ENCODE assay signal across 8 cellular contexts in genomic region chr7:6705959-6706665, GRCh38. TPM values are rescaled to one million over a fixed set of nuclear protein-coding genes. Genes with fewer than 3 reads are reported as not detected.
DNase-seq lines count a peak whose midpoint lies in the region; ATAC-seq, FAIRE-seq and TF ChIP-seq lines count a peak whose summit lies in the region.

No MANE protein-coding gene starts in this region.

- peaks cover 32% of the 10 kb centered on the region for H3K4me1 Mint-ChIP-seq in CD14-positive monocyte
- H3K4me1 Mint-ChIP-seq in T-helper 1 cell treated with Interleukin-12 subunit alpha and Interleukin-12 subunit beta and Interleukin-4 antibody, amounts not matched to agents 30 μg/mL and 1 μg/mL, for 36 hours (ENCODE audit: low read depth), result peaks cover 28% of the 10 kb centered on the region

- H3K9me3 Mint-ChIP-seq in CD14-positive monocyte, result peaks cover 17 to 49% (median 35%) of the 10 kb centered on the region in 7 donors
- H3K9me3 Mint-ChIP-seq in T-helper 1 cell treated with Interleukin-12 subunit alpha and Interleukin-12 subunit beta and Interleukin-4 antibody, amounts not matched to agents 30 μg/mL and 1 μg/mL, for 36 hours, result peaks cover 46% of the 10 kb centered on the region

- peaks cover 7 to 12% (median 9%) of the 10 kb centered on the region in 3 donors for H3K27me3 Mint-ChIP-seq in CD14-positive monocyte (ENCODE audit: low read depth in 3 of 3)
- H3K27me3 Mint-ChIP-seq in T-helper 1 cell treated with Interleukin-12 subunit alpha and Interleukin-12 subunit beta and Interleukin-4 antibody, amounts not matched to agents 30 μg/mL and 1 μg/mL, for 36 hours (ENCODE audit: low read depth), result no peaks in the 10 kb centered on the region

- peak overlapping the region; percentile 64 to 89 (median 82) for H3K27ac Mint-ChIP-seq in CD14-positive monocyte
- H3K27ac Mint-ChIP-seq in T-helper 1 cell treated with Interleukin-12 subunit alpha and Interleukin-12 subunit beta and Interleukin-4 antibody, amounts not matched to agents 30 μg/mL and 1 μg/mL, for 36 hours, result peak overlapping the region; percentile 92

- H3K4me3 Mint-ChIP-seq in CD14-positive monocyte, result peak overlapping the region; percentile 93 to 96
- H3K4me3 Mint-ChIP-seq in T-helper 1 cell treated with Interleukin-12 subunit alpha and Interleukin-12 subunit beta and Interleukin-4 antibody, amounts not matched to agents 30 μg/mL and 1 μg/mL, for 36 hours, result peak overlapping the region; percentile 95

- H3K36me3 Mint-ChIP-seq in CD14-positive monocyte, result peaks cover 34 to 38% of the 10 kb centered on the region in 2 donors
- H3K36me3 Mint-ChIP-seq in T-helper 1 cell treated with Interleukin-12 subunit alpha and Interleukin-12 subunit beta and Interleukin-4 antibody, amounts not matched to agents 30 μg/mL and 1 μg/mL, for 36 hours (ENCODE audit: low read depth), result peaks cover 44% of the 10 kb centered on the region

- H3K27ac ChIP-seq in layer of hippocampus (ENCODE audit: low read depth, low read length), result peak overlapping the region; percentile 86

- intact Hi-C loops in CD14-positive monocyte (cut with micrococcal nuclease), result loop anchor here (5.0 to 10.0 kb wide), 3 partner anchors 64 to 111 kb away; partner anchors contain the start of genes INTS15 (in 1 of the 2) and ZNF316 (in 1 of the 2)

- TF ChIP-seq CTCF in CD14-positive monocyte (IDR thresholded peaks at IDR 0.05), result no peak
- TF ChIP-seq CTCF in bronchial epithelial cell (IDR thresholded peaks at IDR 0.05; ENCODE audit: insufficient read depth, low read length, severe bottlenecking), result no peak

- FAIRE-seq in bronchial epithelial cell (lab: Jason Lieb, UNC), result no peak

- H3K4me3 ChIP-seq in bronchial epithelial cell (ENCODE audit: low read depth, low read length), result peak overlapping the region; percentile 63

- peaks cover 9% of the 10 kb centered on the region for H3K36me3 ChIP-seq in bronchial epithelial cell (ENCODE audit: control insufficient read depth, insufficient read depth, low read length)

- H3K27me3 ChIP-seq in bronchial epithelial cell (ENCODE audit: control insufficient read depth, insufficient read depth, low read length) (no peaks in the 10 kb centered on the region), layer of hippocampus (ENCODE audit: control insufficient read depth, insufficient read depth, low read length) (no peaks in the 10 kb centered on the region)

- ATAC-seq in GM19395 (IDR thresholded peaks at IDR 0.05; ENCODE audit: unreplicated experiment) (peak; percentile 38), HG03442 (IDR thresholded peaks at IDR 0.05; ENCODE audit: unreplicated experiment) (peak; percentile 23)

- DNase-seq in CD14-positive monocyte (ENCODE audit: low spot score) (no peak), bronchial epithelial cell (ENCODE audit: low read depth) (peak; percentile 26), NCI-H526 treated with DMSO at 0.1 percent for 48 hours (lab: John Stamatoyannopoulos, UW) (no peak)
- DNase-seq in stimulated activated CD4-positive, alpha-beta T cell treated with anti-CD3 and anti-CD28 coated beads, Interleukin-4, amount 100 ng/mL, for 4 hours, result peak; percentile 3 to 10

RNA-seq across cellular contexts. Expression of gene ZNF12, which starts 0.6 kb away (rescaled TPM):
- polyA plus RNA-seq in CD14-positive monocyte, result 1 to 10 TPM; 5.7 to 8.1 TPM
- total RNA-seq in bronchial epithelial cell, result 12.6 and 16.4 TPM in 2 replicates

RNA-seq across cellular contexts. Expression of gene RSPH10B2, which starts 47.8 kb away (rescaled TPM):
- polyA plus RNA-seq in CD14-positive monocyte, result not detected
- 0.51 TPM in 1 of 2 replicates, not detected in the other for total RNA-seq in bronchial epithelial cell

Comparison
In these comparisons a context has a peak if more than half of its experiments do, and no peak if none do; other contexts are left out.
1. DNase-seq: peak in bronchial epithelial cell (single experiment) and stimulated activated CD4-positive, alpha-beta T cell treated with anti-CD3 and anti-CD28 coated beads, Interleukin-4, amount 100 ng/mL, for 4 hours (2 of 2); none in CD14-positive monocyte (single experiment) and NCI-H526 treated with DMSO at 0.1 percent for 48 hours (single experiment).